ENCODE assay signal across 33 cellular contexts in genomic region chr21:23307065-23307464, GRCh38.
"Had no signal": no experiment of that assay in that cellular context is flagged by ENCODE, and none has a peak within 500 bp of the region (broad histone marks: within the 10 kb centered on the region; RNA-seq: fewer than 3 reads in every experiment).

No MANE protein-coding gene starts in this region.

- H3K27ac ChIP-seq: adrenal gland, ascending aorta, body of pancreas, brain microvascular endothelial cell, breast epithelium, cardiac muscle cell had no signal

- H3K27me3 ChIP-seq: adrenal gland, ascending aorta, body of pancreas, brain microvascular endothelial cell, breast epithelium, cardiac muscle cell had no signal

- H3K4me3 ChIP-seq: adrenal gland, ascending aorta, body of pancreas, breast epithelium, cardiac muscle cell had no signal

- ATAC-seq: activated naive CD4-positive, alpha-beta T cell treated with anti-CD3 and anti-CD28 coated beads, Interleukin-2, amount 50 U/mL, for 72 hours; activated naive CD8-positive, alpha-beta T cell treated with anti-CD3 and anti-CD28 coated beads, Interleukin-2, amount 50 U/mL, for 24 hours; activated T-cell treated with anti-CD3 and anti-CD28 coated beads, Interleukin-2, amount 50 U/mL, for 4 hours; activated T-cell treated with anti-CD3 and anti-CD28 coated beads, Interleukin-2, amount 50 U/mL, for 72 hours; activated T-helper 17 cell treated with anti-CD3 and anti-CD28 coated beads, Interleukin-2, amount 50 U/mL, for 72 hours; body of pancreas had no signal

- H3K4me1 ChIP-seq: adrenal gland, ascending aorta, body of pancreas, breast epithelium had no signal

- FAIRE-seq: astrocyte, bronchial epithelial cell had no signal

- H3K36me3 ChIP-seq: adrenal gland, ascending aorta, brain microvascular endothelial cell, breast epithelium, cardiac muscle cell had no signal

- DNase-seq: activated effector memory CD4-positive, alpha-beta T cell treated with anti-CD3 and anti-CD28 coated beads, Interleukin-2, amount 50 U/mL, for 16 hours; activated effector memory CD4-positive, alpha-beta T cell treated with Interleukin-2 at 50 U/mL for 16 hours; activated gamma-delta T cell; activated gamma-delta T cell treated with Interleukin-2 at 50 U/mL for 16 hours; activated naive CD4-positive, alpha-beta T cell; activated naive CD4-positive, alpha-beta T cell treated with anti-CD3 and anti-CD28 coated beads for 36 hours; activated naive CD4-positive, alpha-beta T cell treated with anti-CD3 and anti-CD28 coated beads, Interleukin-2, amount 10 ng/mL, durations not matched to agents 7 days and 5 days; activated naive CD4-positive, alpha-beta T cell treated with anti-CD3 and anti-CD28 coated beads, Interleukin-2, amount 50 U/mL, for 16 hours; activated naive CD4-positive, alpha-beta T cell treated with Interleukin-2 at 50 U/mL for 16 hours; activated naive CD8-positive, alpha-beta T cell treated with anti-CD3 and anti-CD28 coated beads for 36 hours; activated naive CD8-positive, alpha-beta T cell treated with anti-CD3 and anti-CD28 coated beads, Interleukin-2, amount 10 ng/mL, durations not matched to agents 7 days and 5 days; activated naive CD8-positive, alpha-beta T cell treated with anti-CD3 and anti-CD28 coated beads, Interleukin-2, amount 50 U/mL, for 24 hours; activated T-cell treated with anti-CD3 and anti-CD28 coated beads, Interleukin-2, amount 50 U/mL, for 24 hours; activated T-cell treated with anti-CD3 and anti-CD28 coated beads, Interleukin-2, amount 50 U/mL, for 4 hours; activated T-cell treated with anti-CD3 and anti-CD28 coated beads, Interleukin-2, amount 50 U/mL, for 48 hours; activated T-cell treated with anti-CD3 and anti-CD28 coated beads, Interleukin-2, amount 50 U/mL, for 72 hours; adrenal gland; amniotic stem cell; amygdala; anterior cingulate cortex; aorta; body of pancreas; brain microvascular endothelial cell; caudate nucleus; central memory CD4-positive, alpha-beta T cell; cerebellar nuclear complex had no signal

- H3K9me3 ChIP-seq: adrenal gland, ascending aorta, body of pancreas, breast epithelium had no signal
